In the genomic region with DNA sequence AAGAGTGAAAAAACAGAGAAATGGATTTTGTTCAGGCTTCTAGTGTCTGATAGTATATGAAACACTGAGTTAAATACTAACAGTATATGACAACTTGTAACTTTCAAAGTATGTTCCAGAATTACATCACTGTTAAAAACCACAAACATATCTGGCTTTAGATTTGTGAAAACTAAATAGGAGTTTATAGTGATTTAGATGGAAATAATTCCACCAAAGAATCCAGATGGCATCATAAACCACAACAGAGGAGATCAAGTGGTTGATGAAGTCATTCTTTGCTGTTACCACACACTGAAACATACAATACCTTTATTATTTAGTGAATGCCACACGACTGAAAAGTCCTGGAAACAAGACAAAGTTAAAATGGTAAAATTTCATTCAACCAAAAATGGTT, we compare ENCODE assay signal across 15 cellular contexts. TPM values are rescaled to one million over a fixed set of nuclear protein-coding genes. Genes with fewer than 3 reads are reported as not detected.
A peak's percentile ranks its signal among the peaks of the same experiment; 100 is the strongest.
DNase-seq lines count a peak whose midpoint lies in the region; ATAC-seq and TF ChIP-seq lines count a peak whose summit lies in the region.
"Had no signal": no experiment of that assay in that cellular context is flagged by ENCODE, and none has a peak within 500 bp of the region (broad histone marks: within the 10 kb centered on the region; RNA-seq: fewer than 3 reads in every experiment).

No MANE protein-coding gene starts in this region.

- peaks cover 6% of the 10 kb centered on the region for H3K4me1 Mint-ChIP-seq in Caco-2 (ENCODE audit: low read depth, unreplicated experiment)

- H3K4me2 ChIP-seq in fibroblast of lung (ENCODE audit: extremely low read depth, insufficient read depth, low read length) (no peak overlapping the region), smooth muscle cell (peak overlapping the region; percentile 75)

- CTCF ChIA-PET in Caco-2 (lab: Charles Lee), result no interaction called here

- H3K9ac ChIP-seq in fibroblast of lung (ENCODE audit: insufficient read depth, low read length) (no peak overlapping the region), smooth muscle cell (ENCODE audit: low read depth) (peak overlapping the region; percentile 79)

- H3K27me3 ChIP-seq in SJCRH30 (no peaks in the 10 kb centered on the region), fibroblast of lung (ENCODE audit: control insufficient read depth, insufficient read depth, low read length) (no peaks in the 10 kb centered on the region), smooth muscle cell (ENCODE audit: low read depth) (no peaks in the 10 kb centered on the region), Caco-2 (replicated peaks; ENCODE audit: control insufficient read depth, insufficient read depth, low read length) (no peaks in the 10 kb centered on the region)
- H3K27me3 ChIP-seq: colonic mucosa, heart left ventricle had no signal

- H4K20me1 ChIP-seq in fibroblast of lung (ENCODE audit: control insufficient read depth, extremely low read depth, insufficient read depth, low read length), result no peaks in the 10 kb centered on the region
- H4K20me1 ChIP-seq in smooth muscle cell (ENCODE audit: low read depth), result no peaks in the 10 kb centered on the region

- H3K4me1 ChIP-seq in SJCRH30, result peaks cover 14% of the 10 kb centered on the region
- H3K4me1 ChIP-seq in fibroblast of lung (ENCODE audit: control insufficient read depth, extremely low read depth, insufficient read depth, low read length), result peaks cover 16% of the 10 kb centered on the region
- peaks cover 7% of the 10 kb centered on the region for H3K4me1 ChIP-seq in smooth muscle cell (ENCODE audit: low read depth)
- no peaks in the 10 kb centered on the region; the same call in 1 of the 2 replicates for H3K4me1 ChIP-seq in Caco-2
- H3K4me1 ChIP-seq: colonic mucosa, heart left ventricle, lower lobe of right lung had no signal

- DNase-seq in GM04504 (ENCODE audit: low read depth) (peak; percentile 67), SJCRH30 (peak in 1 of 2 experiments; percentile 78), fibroblast of lung (ENCODE audit: low read depth in 2 of 2) (peak; percentile 94 to 98), smooth muscle cell (lab: John Stamatoyannopoulos, UW; ENCODE audit: unreplicated experiment) (no peak), Caco-2 (no peak), C1 segment of cervical spinal cord (lab: John Stamatoyannopoulos, UW) (no peak)
- DNase-seq: activated CD8-positive, alpha-beta T cell treated with anti-CD3 and anti-CD28 coated beads, Interleukin-2, amount 10 ng/mL, durations not matched to agents 7 days and 5 days; activated naive CD4-positive, alpha-beta T cell treated with anti-CD3 and anti-CD28 coated beads for 36 hours; colonic mucosa; heart left ventricle; lower lobe of right lung; NCI-H2081 treated with DMSO at 0.1 percent for 48 hours; occipital lobe had no signal

- H3K9me3 Mint-ChIP-seq in Caco-2 (ENCODE audit: unreplicated experiment), result no peaks in the 10 kb centered on the region
- H3K9me3 Mint-ChIP-seq: activated naive CD4-positive, alpha-beta T cell treated with anti-CD3 and anti-CD28 coated beads for 36 hours; T-helper 2 cell treated with Interferon-gamma antibody and Interleukin-4, amounts not matched to agents 5 μg/mL and 100 μg/mL, for 36 hours had no signal

- 3% methylated on average over 1 of the region's 1 CpG for WGBS in smooth muscle cell (ENCODE audit: low lambda C conversion rate)

- POLR2A ChIA-PET in Caco-2 (lab: Charles Lee), result no interaction called here

- H3K27ac ChIP-seq in SJCRH30, result peak overlapping the region; percentile 35
- H3K27ac ChIP-seq in fibroblast of lung (ENCODE audit: insufficient read depth, low read length), result peak overlapping the region; percentile 66
- H3K27ac ChIP-seq in smooth muscle cell (ENCODE audit: low read depth), result peak overlapping the region; percentile 98
- H3K27ac ChIP-seq: colonic mucosa, heart left ventricle, lower lobe of right lung had no signal

- H3K27ac Mint-ChIP-seq in Caco-2 (ENCODE audit: unreplicated experiment), result no peak overlapping the region
- H3K27ac Mint-ChIP-seq: activated CD8-positive, alpha-beta T cell treated with anti-CD3 and anti-CD28 coated beads, Interleukin-2, amount 10 ng/mL, durations not matched to agents 7 days and 5 days; activated naive CD4-positive, alpha-beta T cell treated with anti-CD3 and anti-CD28 coated beads for 36 hours; T-helper 2 cell treated with Interferon-gamma antibody and Interleukin-4, amounts not matched to agents 5 μg/mL and 100 μg/mL, for 36 hours had no signal

- H3K9me3 ChIP-seq in SJCRH30 (replicated peaks) (no peaks in the 10 kb centered on the region), fibroblast of lung (ENCODE audit: control insufficient read depth, insufficient read depth, low read depth, low read length) (no peaks in the 10 kb centered on the region), smooth muscle cell (replicated peaks; ENCODE audit: low read depth) (no peaks in the 10 kb centered on the region), Caco-2 (no peaks in the 10 kb centered on the region)
- H3K9me3 ChIP-seq: colonic mucosa, heart left ventricle, lower lobe of right lung had no signal

- H3K27me3 Mint-ChIP-seq in Caco-2 (ENCODE audit: insufficient read depth, unreplicated experiment), result no peaks in the 10 kb centered on the region

- TF ChIP-seq CTCF in fibroblast of lung (conservative IDR thresholded peaks at IDR 0.05 in 1 of 2, IDR thresholded peaks at IDR 0.05 in 1 of 2; ENCODE audit: low read depth in 1 of 2, low read length in 2 of 2), result no peak
- no peak for TF ChIP-seq CTCF in smooth muscle cell (IDR thresholded peaks at IDR 0.05; ENCODE audit: borderline replicate concordance, insufficient read depth, poor library complexity, severe bottlenecking)
- no peak for TF ChIP-seq CTCF in Caco-2 (IDR thresholded peaks at IDR 0.05; ENCODE audit: insufficient read depth in 1 of 2, low read depth in 1 of 2, low read length in 1 of 2, severe bottlenecking in 1 of 2, unreplicated experiment in 1 of 2)

- H2AFZ ChIP-seq in fibroblast of lung (ENCODE audit: low read length) (no peak overlapping the region), smooth muscle cell (ENCODE audit: low read depth) (no peak overlapping the region)

- H3F3A ChIP-seq in smooth muscle cell (ENCODE audit: low read depth), result peaks cover 19% of the 10 kb centered on the region

- no peak for ATAC-seq in HG03175 (IDR thresholded peaks at IDR 0.05; ENCODE audit: unreplicated experiment)
- ATAC-seq: activated CD8-positive, alpha-beta T cell treated with anti-CD3 and anti-CD28 coated beads, Interleukin-2, amount 10 ng/mL, durations not matched to agents 7 days and 5 days; heart left ventricle; lower lobe of right lung had no signal

- H3K79me2 ChIP-seq in fibroblast of lung (ENCODE audit: control insufficient read depth, insufficient read depth, low read length) (peaks cover 2% of the 10 kb centered on the region), smooth muscle cell (ENCODE audit: low read depth) (no peaks in the 10 kb centered on the region)

- no TSS peak for BruUV-seq in Caco-2 (replicated peaks; lab: Mats Ljungman, UMichigan)

- intact Hi-C loops in Caco-2 (cut with micrococcal nuclease; ENCODE audit: unreplicated experiment), result no loop called here

- H3K36me3 ChIP-seq in SJCRH30 (no peaks in the 10 kb centered on the region), fibroblast of lung (ENCODE audit: control insufficient read depth, insufficient read depth, low read length) (no peaks in the 10 kb centered on the region), smooth muscle cell (ENCODE audit: low read depth) (no peaks in the 10 kb centered on the region), Caco-2 (ENCODE audit: control insufficient read depth, insufficient read depth, low read length) (no peaks in the 10 kb centered on the region)
- H3K36me3 ChIP-seq: colonic mucosa, heart left ventricle, lower lobe of right lung had no signal

- H3K36me3 Mint-ChIP-seq in Caco-2 (ENCODE audit: insufficient read depth, unreplicated experiment), result no peaks in the 10 kb centered on the region

- H3K4me3 ChIP-seq in SJCRH30 (no peak overlapping the region), fibroblast of lung (replicated peaks in 1 of 4; ENCODE audit: control extremely low read depth in 1 of 4, insufficient read depth in 1 of 4, low read depth in 3 of 4, low read length in 4 of 4) (no peak overlapping the region), smooth muscle cell (no peak overlapping the region), Caco-2 (ENCODE audit: low read depth, low read length) (no peak overlapping the region)
- H3K4me3 ChIP-seq: colonic mucosa, heart left ventricle, lower lobe of right lung had no signal

- H3K4me3 Mint-ChIP-seq in Caco-2 (ENCODE audit: unreplicated experiment), result no peak overlapping the region
- H3K4me3 Mint-ChIP-seq: activated CD8-positive, alpha-beta T cell treated with anti-CD3 and anti-CD28 coated beads, Interleukin-2, amount 10 ng/mL, durations not matched to agents 7 days and 5 days; activated naive CD4-positive, alpha-beta T cell treated with anti-CD3 and anti-CD28 coated beads for 36 hours; T-helper 2 cell treated with Interferon-gamma antibody and Interleukin-4, amounts not matched to agents 5 μg/mL and 100 μg/mL, for 36 hours had no signal

RNA-seq across cellular contexts. Expression of a gene that starts 37.2 kb away (rescaled TPM):
- total RNA-seq in SJCRH30 (2014; rRNA removed; shearing (Covaris generic)), result 4.6 and 5.5 TPM in 2 replicates
- 3.8 and 4.6 TPM in 2 replicates for total RNA-seq in fibroblast of lung
- 3.5 TPM in 2 replicates for polyA plus RNA-seq in fibroblast of lung
- polyA plus RNA-seq in fibroblast of lung (2012), result 6.0 and 6.5 TPM in 2 replicates
- polyA minus RNA-seq in fibroblast of lung (ENCODE audit: low replicate concordance), result 0.74 and 0.79 TPM in 2 replicates
- 1.4 and 2.4 TPM in 2 replicates for total RNA-seq in smooth muscle cell
- polyA plus RNA-seq in smooth muscle cell, result 5.5 and 6.9 TPM in 2 replicates
- 4.5 and 6.1 TPM in 2 replicates for total RNA-seq in Caco-2 (2022)

Comparison
In these comparisons a context has a peak if more than half of its experiments do, and no peak if none do; other contexts are left out.
1. DNase-seq: peak in GM04504 (single experiment) and fibroblast of lung (2 of 2); none in smooth muscle cell (single experiment), Caco-2 (0 of 2) and C1 segment of cervical spinal cord (0 of 14).
2. H3K27ac ChIP-seq: peak in every context shown above with its lines; median percentile 98 in smooth muscle cell; 66 in fibroblast of lung; 35 in SJCRH30.